ENCODE assay signal across 8 cellular contexts in the genomic region with DNA sequence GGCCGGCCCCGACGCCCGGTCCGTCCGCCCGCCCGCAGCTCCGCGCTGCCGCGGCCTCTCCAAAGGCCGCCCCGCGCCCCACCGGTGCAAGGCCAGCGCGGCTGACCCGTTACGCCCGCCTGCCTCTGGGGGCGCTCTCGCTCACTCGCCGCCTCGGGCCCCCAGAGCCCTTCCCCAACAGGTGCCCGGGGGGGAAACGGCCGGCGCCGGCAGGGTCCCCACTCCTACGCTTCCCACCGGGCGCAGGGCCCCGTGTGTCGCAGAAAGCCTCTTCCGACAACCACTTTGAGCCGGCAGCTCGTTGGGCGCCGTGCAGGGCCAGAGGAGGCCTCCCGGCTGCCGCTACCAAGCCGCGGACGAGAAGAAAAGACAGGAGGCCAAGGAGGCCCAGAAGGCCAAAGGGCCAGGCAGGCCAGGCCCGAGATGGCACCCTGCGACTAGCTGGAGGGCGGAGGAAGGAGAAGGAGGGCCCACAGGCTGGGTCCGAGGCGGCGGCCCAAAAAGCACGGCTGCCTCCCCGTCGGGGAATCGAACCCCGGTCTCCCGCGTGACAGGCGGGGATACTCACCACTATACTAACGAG.
DNase-seq lines count a peak whose midpoint lies in the region; ATAC-seq, FAIRE-seq and TF ChIP-seq lines count a peak whose summit lies in the region.

No MANE protein-coding gene starts in this region.

- TF ChIP-seq CTCF in brain (conservative IDR thresholded peaks at IDR 0.05) (peak; percentile 31 to 66), keratinocyte (optimal IDR thresholded peaks at IDR 0.05 in 1 of 3, IDR thresholded peaks at IDR 0.05 in 1 of 3, conservative IDR thresholded peaks at IDR 0.05 in 1 of 3; ENCODE audit: extremely low read depth in 1 of 3, insufficient read depth in 2 of 3, low read length in 3 of 3) (peak in 2 of 3 experiments; percentile 69 to 76)

- peaks cover 4% of the 10 kb centered on the region for H3K36me3 Mint-ChIP-seq in brain

- H3K9me1 ChIP-seq in keratinocyte (ENCODE audit: control insufficient read depth, extremely low read depth, insufficient read depth, low read length) = no peaks in the 10 kb centered on the region

- peak; percentile 51 for ATAC-seq in GM21737 (IDR thresholded peaks at IDR 0.05; ENCODE audit: unreplicated experiment)
- ATAC-seq in GM21619 (IDR thresholded peaks at IDR 0.05; ENCODE audit: unreplicated experiment) = no peak

- peaks cover 62% of the 10 kb centered on the region for H3K27me3 Mint-ChIP-seq in brain

- peak overlapping the region in 1 of 5 experiments; percentile 67 for H3K27ac Mint-ChIP-seq in brain

- H3K4me3 Mint-ChIP-seq in brain = peak overlapping the region; percentile 86 to 93 (median 90)

- peak overlapping the region; percentile 69 for H2AFZ ChIP-seq in keratinocyte (ENCODE audit: control insufficient read depth, low read length)

- H3K79me2 ChIP-seq in keratinocyte (ENCODE audit: control insufficient read depth, insufficient read depth, low read length) = no peaks in the 10 kb centered on the region

- FAIRE-seq in keratinocyte (lab: Jason Lieb, UNC) = no peak

- H4K20me1 ChIP-seq in keratinocyte (ENCODE audit: control insufficient read depth, extremely low read depth, insufficient read depth, low read length) = no peaks in the 10 kb centered on the region

- DNase-seq in AG08396 (ENCODE audit: low spot score) = peak; percentile 82
- peak; percentile 86 to 91 for DNase-seq in SJSA1 (ENCODE audit: low read depth in 1 of 2, low spot score in 2 of 2)
- DNase-seq in keratinocyte (ENCODE audit: low read depth, low spot score) = peak; percentile 48
- peak; percentile 58 to 72 for DNase-seq in stimulated activated CD4-positive, alpha-beta T cell treated with anti-CD3 and anti-CD28 coated beads, Interleukin-2, amount 100 ng/mL, for 48 hours
- no peak for DNase-seq in NCI-H510A (lab: John Stamatoyannopoulos, UW)

- H3K36me3 ChIP-seq in SJSA1 (no peaks in the 10 kb centered on the region), keratinocyte (ENCODE audit: control insufficient read depth in 2 of 2, extremely low read depth in 1 of 2, insufficient read depth in 2 of 2, low read length in 2 of 2) (no peaks in the 10 kb centered on the region)

- H3K4me1 ChIP-seq in SJSA1 (replicated peaks) (peaks cover 14% of the 10 kb centered on the region), keratinocyte (ENCODE audit: control insufficient read depth, extremely low read depth, insufficient read depth, low read length) (no peaks in the 10 kb centered on the region)

- H3K4me3 ChIP-seq in SJSA1 = peak overlapping the region; percentile 43
- peak overlapping the region; percentile 59 to 74 (median 69) for H3K4me3 ChIP-seq in keratinocyte (ENCODE audit: control insufficient read depth in 2 of 3, extremely low read depth in 1 of 3, insufficient read depth in 2 of 3, low read depth in 1 of 3, low read length in 3 of 3)

- peak overlapping the region; percentile 69 for H3K4me2 ChIP-seq in keratinocyte (ENCODE audit: control insufficient read depth, extremely low read depth, insufficient read depth, low read depth, low read length)

- H3K27ac ChIP-seq in SJSA1 = no peak overlapping the region
- H3K27ac ChIP-seq in keratinocyte (ENCODE audit: control insufficient read depth, insufficient read depth, low read length) = peak overlapping the region; percentile 20

- H3K9me3 ChIP-seq in SJSA1 (replicated peaks) = no peaks in the 10 kb centered on the region; the same call in 1 of the 2 replicates
- H3K9me3 ChIP-seq in keratinocyte (ENCODE audit: control insufficient read depth, low read depth, low read length) = peaks cover 2% of the 10 kb centered on the region

- H3K9me3 Mint-ChIP-seq in brain = peaks cover 2 to 17% (median 8%) of the 10 kb centered on the region in 5 experiments

- peak overlapping the region; percentile 64 for H3K9ac ChIP-seq in keratinocyte (ENCODE audit: control insufficient read depth, extremely low read depth, insufficient read depth, low read length)

- dilution Hi-C loops in keratinocyte (cut with MboI; ENCODE audit: extremely low pct_ligation_motif_present, low sequenced_read_pairs) = no loop called here

- peaks cover 10% of the 10 kb centered on the region for H3K4me1 Mint-ChIP-seq in brain

- H3K27me3 ChIP-seq in SJSA1 (replicated peaks) (peaks cover 8% of the 10 kb centered on the region; the same call in 1 of the 2 replicates), keratinocyte (ENCODE audit: control insufficient read depth, extremely low read depth, insufficient read depth, low read length) (no peaks in the 10 kb centered on the region)
